In genomic region chr6:56866917-56867522, GRCh38 we compare ENCODE assay signal across 2 cellular contexts.
TF ChIP-seq lines count a peak whose summit lies in the region.

No MANE protein-coding gene starts in this region.

TF ChIP-seq in GM23338, 12 proteins besides CTCF, POLR2A, EP300 and RAD21:
- TF ChIP-seq, protein P1, sequence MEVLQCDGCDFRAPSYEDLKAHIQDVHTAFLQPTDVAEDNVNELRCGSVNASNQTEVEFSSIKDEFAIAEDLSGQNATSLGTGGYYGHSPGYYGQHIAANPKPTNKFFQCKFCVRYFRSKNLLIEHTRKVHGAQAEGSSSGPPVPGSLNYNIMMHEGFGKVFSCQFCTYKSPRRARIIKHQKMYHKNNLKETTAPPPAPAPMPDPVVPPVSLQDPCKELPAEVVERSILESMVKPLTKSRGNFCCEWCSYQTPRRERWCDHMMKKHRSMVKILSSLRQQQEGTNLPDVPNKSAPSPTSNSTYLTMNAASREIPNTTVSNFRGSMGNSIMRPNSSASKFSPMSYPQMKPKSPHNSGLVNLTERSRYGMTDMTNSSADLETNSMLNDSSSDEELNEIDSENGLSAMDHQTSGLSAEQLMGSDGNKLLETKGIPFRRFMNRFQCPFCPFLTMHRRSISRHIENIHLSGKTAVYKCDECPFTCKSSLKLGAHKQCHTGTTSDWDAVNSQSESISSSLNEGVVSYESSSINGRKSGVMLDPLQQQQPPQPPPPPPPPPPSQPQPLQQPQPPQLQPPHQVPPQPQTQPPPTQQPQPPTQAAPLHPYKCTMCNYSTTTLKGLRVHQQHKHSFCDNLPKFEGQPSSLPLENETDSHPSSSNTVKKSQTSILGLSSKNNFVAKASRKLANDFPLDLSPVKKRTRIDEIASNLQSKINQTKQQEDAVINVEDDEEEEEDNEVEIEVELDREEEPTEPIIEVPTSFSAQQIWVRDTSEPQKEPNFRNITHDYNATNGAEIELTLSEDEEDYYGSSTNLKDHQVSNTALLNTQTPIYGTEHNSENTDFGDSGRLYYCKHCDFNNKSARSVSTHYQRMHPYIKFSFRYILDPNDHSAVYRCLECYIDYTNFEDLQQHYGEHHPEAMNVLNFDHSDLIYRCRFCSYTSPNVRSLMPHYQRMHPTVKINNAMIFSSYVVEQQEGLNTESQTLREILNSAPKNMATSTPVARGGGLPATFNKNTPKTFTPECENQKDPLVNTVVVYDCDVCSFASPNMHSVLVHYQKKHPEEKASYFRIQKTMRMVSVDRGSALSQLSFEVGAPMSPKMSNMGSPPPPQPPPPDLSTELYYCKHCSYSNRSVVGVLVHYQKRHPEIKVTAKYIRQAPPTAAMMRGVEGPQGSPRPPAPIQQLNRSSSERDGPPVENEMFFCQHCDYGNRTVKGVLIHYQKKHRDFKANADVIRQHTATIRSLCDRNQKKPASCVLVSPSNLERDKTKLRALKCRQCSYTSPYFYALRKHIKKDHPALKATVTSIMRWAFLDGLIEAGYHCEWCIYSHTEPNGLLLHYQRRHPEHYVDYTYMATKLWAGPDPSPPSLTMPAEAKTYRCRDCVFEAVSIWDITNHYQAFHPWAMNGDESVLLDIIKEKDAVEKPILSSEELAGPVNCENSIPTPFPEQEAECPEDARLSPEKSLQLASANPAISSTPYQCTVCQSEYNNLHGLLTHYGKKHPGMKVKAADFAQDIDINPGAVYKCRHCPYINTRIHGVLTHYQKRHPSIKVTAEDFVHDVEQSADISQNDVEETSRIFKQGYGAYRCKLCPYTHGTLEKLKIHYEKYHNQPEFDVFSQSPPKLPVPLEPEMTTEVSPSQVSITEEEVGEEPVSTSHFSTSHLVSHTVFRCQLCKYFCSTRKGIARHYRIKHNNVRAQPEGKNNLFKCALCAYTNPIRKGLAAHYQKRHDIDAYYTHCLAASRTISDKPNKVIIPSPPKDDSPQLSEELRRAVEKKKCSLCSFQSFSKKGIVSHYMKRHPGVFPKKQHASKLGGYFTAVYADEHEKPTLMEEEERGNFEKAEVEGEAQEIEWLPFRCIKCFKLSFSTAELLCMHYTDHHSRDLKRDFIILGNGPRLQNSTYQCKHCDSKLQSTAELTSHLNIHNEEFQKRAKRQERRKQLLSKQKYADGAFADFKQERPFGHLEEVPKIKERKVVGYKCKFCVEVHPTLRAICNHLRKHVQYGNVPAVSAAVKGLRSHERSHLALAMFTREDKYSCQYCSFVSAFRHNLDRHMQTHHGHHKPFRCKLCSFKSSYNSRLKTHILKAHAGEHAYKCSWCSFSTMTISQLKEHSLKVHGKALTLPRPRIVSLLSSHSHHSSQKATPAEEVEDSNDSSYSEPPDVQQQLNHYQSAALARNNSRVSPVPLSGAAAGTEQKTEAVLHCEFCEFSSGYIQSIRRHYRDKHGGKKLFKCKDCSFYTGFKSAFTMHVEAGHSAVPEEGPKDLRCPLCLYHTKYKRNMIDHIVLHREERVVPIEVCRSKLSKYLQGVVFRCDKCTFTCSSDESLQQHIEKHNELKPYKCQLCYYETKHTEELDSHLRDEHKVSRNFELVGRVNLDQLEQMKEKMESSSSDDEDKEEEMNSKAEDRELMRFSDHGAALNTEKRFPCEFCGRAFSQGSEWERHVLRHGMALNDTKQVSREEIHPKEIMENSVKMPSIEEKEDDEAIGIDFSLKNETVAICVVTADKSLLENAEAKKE (CRISPR knock-in tag; IDR thresholded peaks at IDR 0.05): no peak
- TF ChIP-seq EZH2 (IDR thresholded peaks at IDR 0.05; ENCODE audit: low read depth, unreplicated experiment) (no peak), JUNB (IDR thresholded peaks at IDR 0.05; ENCODE audit: unreplicated experiment) (no peak), EZH2phosphoT487 (IDR thresholded peaks at IDR 0.05; ENCODE audit: unreplicated experiment) (no peak), POLR2AphosphoS5 (IDR thresholded peaks at IDR 0.05; ENCODE audit: low read depth) (no peak), NANOG (IDR thresholded peaks at IDR 0.05; ENCODE audit: borderline replicate concordance) (no peak), STAT1 (IDR thresholded peaks at IDR 0.05; ENCODE audit: unreplicated experiment) (no peak), ZNF114 (CRISPR knock-in tag; IDR thresholded peaks at IDR 0.05) (no peak), CREB1 (CRISPR knock-in tag; IDR thresholded peaks at IDR 0.05; ENCODE audit: low read depth) (no peak), ZNF331 (CRISPR knock-in tag; IDR thresholded peaks at IDR 0.05; ENCODE audit: low read depth) (no peak)
- TF ChIP-seq, protein P2, sequence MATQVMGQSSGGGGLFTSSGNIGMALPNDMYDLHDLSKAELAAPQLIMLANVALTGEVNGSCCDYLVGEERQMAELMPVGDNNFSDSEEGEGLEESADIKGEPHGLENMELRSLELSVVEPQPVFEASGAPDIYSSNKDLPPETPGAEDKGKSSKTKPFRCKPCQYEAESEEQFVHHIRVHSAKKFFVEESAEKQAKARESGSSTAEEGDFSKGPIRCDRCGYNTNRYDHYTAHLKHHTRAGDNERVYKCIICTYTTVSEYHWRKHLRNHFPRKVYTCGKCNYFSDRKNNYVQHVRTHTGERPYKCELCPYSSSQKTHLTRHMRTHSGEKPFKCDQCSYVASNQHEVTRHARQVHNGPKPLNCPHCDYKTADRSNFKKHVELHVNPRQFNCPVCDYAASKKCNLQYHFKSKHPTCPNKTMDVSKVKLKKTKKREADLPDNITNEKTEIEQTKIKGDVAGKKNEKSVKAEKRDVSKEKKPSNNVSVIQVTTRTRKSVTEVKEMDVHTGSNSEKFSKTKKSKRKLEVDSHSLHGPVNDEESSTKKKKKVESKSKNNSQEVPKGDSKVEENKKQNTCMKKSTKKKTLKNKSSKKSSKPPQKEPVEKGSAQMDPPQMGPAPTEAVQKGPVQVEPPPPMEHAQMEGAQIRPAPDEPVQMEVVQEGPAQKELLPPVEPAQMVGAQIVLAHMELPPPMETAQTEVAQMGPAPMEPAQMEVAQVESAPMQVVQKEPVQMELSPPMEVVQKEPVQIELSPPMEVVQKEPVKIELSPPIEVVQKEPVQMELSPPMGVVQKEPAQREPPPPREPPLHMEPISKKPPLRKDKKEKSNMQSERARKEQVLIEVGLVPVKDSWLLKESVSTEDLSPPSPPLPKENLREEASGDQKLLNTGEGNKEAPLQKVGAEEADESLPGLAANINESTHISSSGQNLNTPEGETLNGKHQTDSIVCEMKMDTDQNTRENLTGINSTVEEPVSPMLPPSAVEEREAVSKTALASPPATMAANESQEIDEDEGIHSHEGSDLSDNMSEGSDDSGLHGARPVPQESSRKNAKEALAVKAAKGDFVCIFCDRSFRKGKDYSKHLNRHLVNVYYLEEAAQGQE (IDR thresholded peaks at IDR 0.05; ENCODE audit: unreplicated experiment): no peak
- TF ChIP-seq, protein P3, sequence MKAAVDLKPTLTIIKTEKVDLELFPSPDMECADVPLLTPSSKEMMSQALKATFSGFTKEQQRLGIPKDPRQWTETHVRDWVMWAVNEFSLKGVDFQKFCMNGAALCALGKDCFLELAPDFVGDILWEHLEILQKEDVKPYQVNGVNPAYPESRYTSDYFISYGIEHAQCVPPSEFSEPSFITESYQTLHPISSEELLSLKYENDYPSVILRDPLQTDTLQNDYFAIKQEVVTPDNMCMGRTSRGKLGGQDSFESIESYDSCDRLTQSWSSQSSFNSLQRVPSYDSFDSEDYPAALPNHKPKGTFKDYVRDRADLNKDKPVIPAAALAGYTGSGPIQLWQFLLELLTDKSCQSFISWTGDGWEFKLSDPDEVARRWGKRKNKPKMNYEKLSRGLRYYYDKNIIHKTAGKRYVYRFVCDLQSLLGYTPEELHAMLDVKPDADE (IDR thresholded peaks at IDR 0.05): no peak
TF ChIP-seq in GM23338: peak in this region for 0.

TF ChIP-seq in endothelial cell of umbilical vein, 7 proteins besides CTCF, POLR2A, EP300 and RAD21:
- peak; percentile 70 for TF ChIP-seq JUN (IDR thresholded peaks at IDR 0.05; ENCODE audit: borderline replicate concordance, insufficient read depth, insufficient read length, low read depth)
- no peak for TF ChIP-seq GATA2 (IDR thresholded peaks at IDR 0.05; ENCODE audit: insufficient read depth, insufficient read length, low read depth, low read length)
- peak; percentile 75 for TF ChIP-seq FOS (IDR thresholded peaks at IDR 0.05; ENCODE audit: borderline replicate concordance, insufficient read depth, low read length)
